In genomic region chr15:100349696-100350433, GRCh38 we compare ENCODE assay signal across 8 cellular contexts.
DNase-seq lines count a peak whose midpoint lies in the region; ATAC-seq and FAIRE-seq lines count a peak whose summit lies in the region.

No MANE protein-coding gene starts in this region.

- peak overlapping the region; percentile 66 to 92 (median 87) for H3K4me2 ChIP-seq in BLaER1 treated with 17β-estradiol and CSF1 and Interleukin-3, amounts not matched to agents 10 nM and 100 nM

- ATAC-seq in HG03442 (IDR thresholded peaks at IDR 0.05; ENCODE audit: unreplicated experiment): peak; percentile 85

- peak; percentile 76 for DNase-seq in GM19239 (ENCODE audit: insufficient read length, low spot score)
- DNase-seq in NCI-H82 treated with DMSO at 0.1 percent for 48 hours (lab: John Stamatoyannopoulos, UW; ENCODE audit: unreplicated experiment): peak; percentile 46
- peak; percentile 97 for DNase-seq in activated CD8-positive, alpha-beta memory T cell treated with anti-CD3 and anti-CD28 coated beads for 24 hours
- DNase-seq in effector CD8-positive, alpha-beta T cell (lab: John Stamatoyannopoulos, UW): peak; percentile 79
- peak; percentile 95 for DNase-seq in medulla oblongata (ENCODE audit: extremely low spot score)
- peak; percentile 69 to 75 (median 74) for DNase-seq in stimulated activated CD4-positive, alpha-beta T cell treated with anti-CD3 and anti-CD28 coated beads, TNF-alpha, amount 100 ng/mL, for 4 hours (ENCODE audit: low read depth in 3 of 3)

- peak overlapping the region; percentile 65 to 92 (median 79) for H3K27ac ChIP-seq in BLaER1 treated with 17β-estradiol and CSF1 and Interleukin-3, amounts not matched to agents 10 nM and 100 nM

- peaks cover 6 to 12% (median 10%) of the 10 kb centered on the region in 11 experiments; a peak in 15 of 22 replicates for H3K9me3 ChIP-seq in BLaER1 treated with 17β-estradiol and CSF1 and Interleukin-3, amounts not matched to agents 10 nM and 100 nM (replicated peaks in 1 of 11)

- no peaks in the 10 kb centered on the region for H4K20me1 ChIP-seq in BLaER1 treated with 17β-estradiol and CSF1 and Interleukin-3, amounts not matched to agents 10 nM and 100 nM

- peak overlapping the region; percentile 66 to 94 (median 82) for H3K9ac ChIP-seq in BLaER1 treated with 17β-estradiol and CSF1 and Interleukin-3, amounts not matched to agents 10 nM and 100 nM

- H3K4me1 ChIP-seq in BLaER1 treated with 17β-estradiol and CSF1 and Interleukin-3, amounts not matched to agents 10 nM and 100 nM: peaks cover 0 to 61% (median 11%) of the 10 kb centered on the region in 10 experiments; a peak in 15 of 20 replicates

- H3K27me3 ChIP-seq in BLaER1 treated with 17β-estradiol and CSF1 and Interleukin-3, amounts not matched to agents 10 nM and 100 nM: peaks cover 0 to 21% (median 15%) of the 10 kb centered on the region in 11 experiments; a peak in 16 of 22 replicates

- peak; percentile 49 for FAIRE-seq in GM19239 (lab: Jason Lieb, UNC)

- peak overlapping the region; percentile 62 to 77 (median 68) for H3K4me3 ChIP-seq in BLaER1 treated with 17β-estradiol and CSF1 and Interleukin-3, amounts not matched to agents 10 nM and 100 nM

- no peaks in the 10 kb centered on the region for H3K36me3 ChIP-seq in BLaER1 treated with 17β-estradiol and CSF1 and Interleukin-3, amounts not matched to agents 10 nM and 100 nM

Comparison
In these comparisons a context has a peak if more than half of its experiments do, and no peak if none do; other contexts are left out.
1. Peak in every context shown above with its lines: DNase-seq, ATAC-seq, H3K4me3 ChIP-seq and H3K27ac ChIP-seq.
2. DNase-seq: peak in every context shown above with its lines; median percentile 97 in activated CD8-positive, alpha-beta memory T cell treated with anti-CD3 and anti-CD28 coated beads for 24 hours; 95 in medulla oblongata; 79 in effector CD8-positive, alpha-beta T cell; 76 in GM19239; 74 in stimulated activated CD4-positive, alpha-beta T cell treated with anti-CD3 and anti-CD28 coated beads, TNF-alpha, amount 100 ng/mL, for 4 hours; 46 in NCI-H82 treated with DMSO at 0.1 percent for 48 hours.